ENCODE assay signal across 26 cellular contexts in the genomic region with DNA sequence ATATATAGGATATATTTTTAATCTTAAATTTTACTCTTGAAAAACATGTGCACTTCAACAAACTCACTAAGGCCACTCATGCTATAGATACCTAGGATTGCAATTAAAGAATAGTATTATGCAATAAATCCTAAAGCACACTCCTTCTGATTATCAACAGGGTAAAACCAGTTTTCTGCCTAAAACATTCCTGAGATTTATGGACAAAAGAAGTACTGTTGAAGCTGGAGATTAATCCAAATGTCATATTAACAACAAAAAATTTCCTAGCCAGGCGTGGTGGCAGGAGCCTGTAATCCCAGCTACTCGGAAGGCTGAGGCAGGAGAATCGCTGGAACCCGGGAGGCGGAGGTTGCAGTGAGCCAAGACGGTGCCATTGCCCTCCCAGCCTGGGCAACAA. TPM values are rescaled to one million over a fixed set of nuclear protein-coding genes. Genes with fewer than 3 reads are reported as not detected.
DNase-seq lines count a peak whose midpoint lies in the region; ATAC-seq and TF ChIP-seq lines count a peak whose summit lies in the region.
"Had no signal": no experiment of that assay in that cellular context is flagged by ENCODE, and none has a peak within 500 bp of the region (broad histone marks: within the 10 kb centered on the region; RNA-seq: fewer than 3 reads in every experiment).

No MANE protein-coding gene starts in this region.

- no peak for DNase-seq in GM23338 (ENCODE audit: low spot score)
- no peak for DNase-seq in body of pancreas
- DNase-seq in left lung, result no peak
- DNase-seq in superior temporal gyrus (ENCODE audit: extremely low spot score), result peak; percentile 26
- DNase-seq in glomerular visceral epithelial cell (ENCODE audit: extremely low spot score), result no peak
- no peak for DNase-seq in ecto neural progenitor cell (ENCODE audit: low spot score)
- DNase-seq in activated CD4-positive, alpha-beta T cell treated with anti-CD3 and anti-CD28 coated beads for 36 hours, result no peak
- DNase-seq: AML-193; CD4-positive, alpha-beta memory T cell; DMS 273 treated with DMSO at 0.1 percent for 48 hours; DMS79; EL; GDM1; NCI-H1048; NCI-H1417; NCI-H1694 treated with DMSO at 0.1 percent for 48 hours; NCI-H2081; NCI-H2227 treated with DMSO at 0.1 percent for 48 hours; NCI-H526 treated with DMSO at 0.1 percent for 48 hours; RPMI8226; SHP77 had no signal

- H3K4me3 ChIP-seq in GM23338 (no peak overlapping the region), body of pancreas (no peak overlapping the region), left lung (no peak overlapping the region)
- H3K4me3 ChIP-seq: GM12878 had no signal

- H3K4me2 ChIP-seq in GM23338, result no peak overlapping the region

- 0 out of 2 replicates have a peak overlapping the region, but pooled peaks have one; percentile 13 for H3K27ac ChIP-seq in GM23338 (ENCODE audit: low read depth)
- H3K27ac ChIP-seq in body of pancreas, result peak overlapping the region in 2 of 4 donors; percentile 43 to 58
- H3K27ac ChIP-seq in left lung, result no peak overlapping the region

- TF ChIP-seq CTCF in GM23338 (conservative IDR thresholded peaks at IDR 0.05; ENCODE audit: low read depth in 2 of 2) (no peak), body of pancreas (IDR thresholded peaks at IDR 0.05) (no peak), left lung (IDR thresholded peaks at IDR 0.05) (no peak)

- H3K9me3 Mint-ChIP-seq in GM23338, result peaks cover 10% of the 10 kb centered on the region; the same call in 2 of the 3 replicates
- no peaks in the 10 kb centered on the region for H3K9me3 Mint-ChIP-seq in activated CD4-positive, alpha-beta T cell treated with anti-CD3 and anti-CD28 coated beads for 36 hours (ENCODE audit: low read depth)
- H3K9me3 Mint-ChIP-seq: CD4-positive, alpha-beta memory T cell; IgD-negative memory B cell had no signal

- H4K20me1 ChIP-seq in GM23338 (replicated peaks; ENCODE audit: insufficient read depth), result no peaks in the 10 kb centered on the region

- H2AFZ ChIP-seq in GM23338, result no peak overlapping the region

- H3K27ac Mint-ChIP-seq in GM23338, result no peak overlapping the region
- no peak overlapping the region for H3K27ac Mint-ChIP-seq in activated CD4-positive, alpha-beta T cell treated with anti-CD3 and anti-CD28 coated beads for 36 hours
- H3K27ac Mint-ChIP-seq: CD4-positive, alpha-beta memory T cell had no signal

- 49 to 56% methylated on average over 6 of the region's 6 CpGs for WGBS in body of pancreas, 2 donors

- H3K9me3 ChIP-seq in body of pancreas (no peaks in the 10 kb centered on the region), left lung (no peaks in the 10 kb centered on the region)

- H3K9me2 ChIP-seq in GM23338 (ENCODE audit: insufficient read depth), result no peaks in the 10 kb centered on the region

- intact Hi-C loops in body of pancreas (cut with DNase I), result no loop called here
- intact Hi-C loops in left lung (cut with DNase I), result no loop called here
- intact Hi-C loops in activated CD4-positive, alpha-beta T cell treated with anti-CD3 and anti-CD28 coated beads for 36 hours (cut with DNase I, micrococcal nuclease), result no loop called here

- no peaks in the 10 kb centered on the region; the same call in 1 of the 2 replicates for H3F3A ChIP-seq in GM23338 (replicated peaks; ENCODE audit: low read depth)

- no peak overlapping the region for H3K4me3 Mint-ChIP-seq in GM23338
- H3K4me3 Mint-ChIP-seq in activated CD4-positive, alpha-beta T cell treated with anti-CD3 and anti-CD28 coated beads for 36 hours, result no peak overlapping the region
- H3K4me3 Mint-ChIP-seq: CD4-positive, alpha-beta memory T cell; IgD-negative memory B cell had no signal

- H3K27me3 ChIP-seq in GM23338 (ENCODE audit: insufficient read depth) (no peaks in the 10 kb centered on the region), body of pancreas (no peaks in the 10 kb centered on the region), left lung (no peaks in the 10 kb centered on the region)

- no peaks in the 10 kb centered on the region for H3K79me2 ChIP-seq in GM23338 (replicated peaks; ENCODE audit: insufficient read depth)

- peaks cover 4% of the 10 kb centered on the region; the same call in 1 of the 2 replicates for H3K36me3 ChIP-seq in GM23338 (ENCODE audit: insufficient read depth)
- peaks cover 0 to 6% of the 10 kb centered on the region in 2 donors for H3K36me3 ChIP-seq in body of pancreas (replicated peaks in 1 of 2; ENCODE audit: insufficient read depth in 1 of 2, low read depth in 2 of 2)
- peaks cover 0 to 42% of the 10 kb centered on the region in 2 donors for H3K36me3 ChIP-seq in left lung

- peaks cover 6% of the 10 kb centered on the region; the same call in 1 of the 2 replicates for H3K4me1 ChIP-seq in GM23338 (ENCODE audit: insufficient read depth)
- H3K4me1 ChIP-seq in body of pancreas, result no peaks in the 10 kb centered on the region
- H3K4me1 ChIP-seq in left lung, result no peaks in the 10 kb centered on the region

- peaks cover 9% of the 10 kb centered on the region; the same call in 2 of the 3 replicates for H3K36me3 Mint-ChIP-seq in GM23338 (ENCODE audit: low read depth)
- H3K36me3 Mint-ChIP-seq in activated CD4-positive, alpha-beta T cell treated with anti-CD3 and anti-CD28 coated beads for 36 hours (ENCODE audit: low read depth), result peaks cover 11% of the 10 kb centered on the region

- peaks cover 3% of the 10 kb centered on the region; the same call in 2 of the 3 replicates for H3K4me1 Mint-ChIP-seq in GM23338
- no peaks in the 10 kb centered on the region for H3K4me1 Mint-ChIP-seq in activated CD4-positive, alpha-beta T cell treated with anti-CD3 and anti-CD28 coated beads for 36 hours
- H3K4me1 Mint-ChIP-seq: IgD-negative memory B cell had no signal

- peaks cover 4% of the 10 kb centered on the region for H3K27me3 Mint-ChIP-seq in GM23338 (ENCODE audit: insufficient read depth, low read depth, poor library complexity)
- no peaks in the 10 kb centered on the region for H3K27me3 Mint-ChIP-seq in activated CD4-positive, alpha-beta T cell treated with anti-CD3 and anti-CD28 coated beads for 36 hours
- H3K27me3 Mint-ChIP-seq: CD4-positive, alpha-beta memory T cell; IgD-negative memory B cell had no signal

- no peak for ATAC-seq in GM23338
- ATAC-seq in body of pancreas, result peak; percentile 42
- ATAC-seq in left lung, result peak; percentile 21
- no peak for ATAC-seq in GM18867 (IDR thresholded peaks at IDR 0.05; ENCODE audit: unreplicated experiment)
- no peak for ATAC-seq in activated CD4-positive, alpha-beta T cell treated with anti-CD3 and anti-CD28 coated beads for 36 hours
- ATAC-seq: GM12878 had no signal

- POLR2A ChIA-PET in activated CD4-positive, alpha-beta T cell treated with anti-CD3 and anti-CD28 coated beads for 36 hours (lab: Charles Lee), result no interaction called here

- TF ChIP-seq POLR2A in body of pancreas (IDR thresholded peaks at IDR 0.05), result no peak

- CTCF ChIA-PET in activated CD4-positive, alpha-beta T cell treated with anti-CD3 and anti-CD28 coated beads for 36 hours (lab: Charles Lee), result no interaction called here

RNA-seq across cellular contexts. Expression of a gene that starts 21.4 kb away (rescaled TPM):
- not detected in 2 replicates for total RNA-seq in GM23338 (2014; rRNA removed; shearing (Covaris generic))
- 0.61 TPM in 1 of 2 replicates, not detected in the other for polyA plus RNA-seq in GM23338 (2016; fragmentation: Nextera tagmentation; extraction: Ambion mirVana)
- total RNA-seq in body of pancreas, result not detected
- total RNA-seq in left lung, result not detected
- under 1 TPM; 0.32 to 0.58 TPM for total RNA-seq in activated CD4-positive, alpha-beta T cell treated with anti-CD3 and anti-CD28 coated beads for 36 hours
- total RNA-seq: CD4-positive, alpha-beta memory T cell; H4; NCI-H460 had no signal
- polyA plus RNA-seq: IgD-negative memory B cell had no signal

RNA-seq across cellular contexts. Expression of a gene that starts 51.8 kb away (rescaled TPM):
- total RNA-seq in GM23338 (2014; rRNA removed; shearing (Covaris generic)), result 124 and 129 TPM in 2 replicates
- polyA plus RNA-seq in GM23338 (2016; fragmentation: Nextera tagmentation; extraction: Ambion mirVana), result 43.6 and 44.3 TPM in 2 replicates
- total RNA-seq in body of pancreas (10 to 100 TPM; 15.8 to 19.7 TPM), left lung (10 to 100 TPM; 52.7 to 73.2 TPM)
- 10 to 100 TPM; 32.3 to 33.1 TPM for total RNA-seq in activated CD4-positive, alpha-beta T cell treated with anti-CD3 and anti-CD28 coated beads for 36 hours

Comparison
In these comparisons a context has a peak if more than half of its experiments do, and no peak if none do; other contexts are left out.
1. ATAC-seq: peak in body of pancreas (single experiment) and left lung (single experiment); none in GM23338 (single experiment), GM18867 (single experiment) and activated CD4-positive, alpha-beta T cell treated with anti-CD3 and anti-CD28 coated beads for 36 hours (single experiment).